In the genomic region with DNA sequence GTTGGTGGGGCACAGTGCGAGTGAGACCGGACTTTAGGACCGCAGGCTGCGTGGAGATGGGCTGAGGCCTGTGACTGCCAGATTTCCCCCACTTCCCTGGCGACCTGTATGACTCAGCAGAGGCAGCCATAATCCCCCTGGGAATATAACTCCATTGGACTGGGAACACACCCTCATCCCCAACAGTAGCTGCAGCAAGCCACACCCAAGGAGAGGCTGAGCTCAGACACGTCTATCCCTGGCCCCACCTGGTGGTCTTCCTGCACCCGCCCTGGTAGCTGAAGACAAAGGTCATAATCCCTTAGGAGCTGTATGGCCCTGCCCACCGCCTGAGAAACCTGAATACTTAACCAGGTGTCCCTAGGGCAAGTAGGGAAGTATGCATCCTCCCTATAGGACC, we compare ENCODE assay signal across 1 cellular context.
TF ChIP-seq lines count a peak whose summit lies in the region.

No MANE protein-coding gene starts in this region.

TF ChIP-seq in GM23338, 12 proteins besides CTCF, POLR2A, EP300 and RAD21 (continued from another document):
- TF ChIP-seq REST (IDR thresholded peaks at IDR 0.05; ENCODE audit: unreplicated experiment) (no peak), STAT1 (IDR thresholded peaks at IDR 0.05; ENCODE audit: unreplicated experiment) (no peak), NANOG (IDR thresholded peaks at IDR 0.05; ENCODE audit: borderline replicate concordance) (no peak), CREB1 (CRISPR knock-in tag; IDR thresholded peaks at IDR 0.05; ENCODE audit: low read depth) (no peak), ZNF331 (CRISPR knock-in tag; IDR thresholded peaks at IDR 0.05; ENCODE audit: low read depth) (no peak)
- TF ChIP-seq, protein P1, sequence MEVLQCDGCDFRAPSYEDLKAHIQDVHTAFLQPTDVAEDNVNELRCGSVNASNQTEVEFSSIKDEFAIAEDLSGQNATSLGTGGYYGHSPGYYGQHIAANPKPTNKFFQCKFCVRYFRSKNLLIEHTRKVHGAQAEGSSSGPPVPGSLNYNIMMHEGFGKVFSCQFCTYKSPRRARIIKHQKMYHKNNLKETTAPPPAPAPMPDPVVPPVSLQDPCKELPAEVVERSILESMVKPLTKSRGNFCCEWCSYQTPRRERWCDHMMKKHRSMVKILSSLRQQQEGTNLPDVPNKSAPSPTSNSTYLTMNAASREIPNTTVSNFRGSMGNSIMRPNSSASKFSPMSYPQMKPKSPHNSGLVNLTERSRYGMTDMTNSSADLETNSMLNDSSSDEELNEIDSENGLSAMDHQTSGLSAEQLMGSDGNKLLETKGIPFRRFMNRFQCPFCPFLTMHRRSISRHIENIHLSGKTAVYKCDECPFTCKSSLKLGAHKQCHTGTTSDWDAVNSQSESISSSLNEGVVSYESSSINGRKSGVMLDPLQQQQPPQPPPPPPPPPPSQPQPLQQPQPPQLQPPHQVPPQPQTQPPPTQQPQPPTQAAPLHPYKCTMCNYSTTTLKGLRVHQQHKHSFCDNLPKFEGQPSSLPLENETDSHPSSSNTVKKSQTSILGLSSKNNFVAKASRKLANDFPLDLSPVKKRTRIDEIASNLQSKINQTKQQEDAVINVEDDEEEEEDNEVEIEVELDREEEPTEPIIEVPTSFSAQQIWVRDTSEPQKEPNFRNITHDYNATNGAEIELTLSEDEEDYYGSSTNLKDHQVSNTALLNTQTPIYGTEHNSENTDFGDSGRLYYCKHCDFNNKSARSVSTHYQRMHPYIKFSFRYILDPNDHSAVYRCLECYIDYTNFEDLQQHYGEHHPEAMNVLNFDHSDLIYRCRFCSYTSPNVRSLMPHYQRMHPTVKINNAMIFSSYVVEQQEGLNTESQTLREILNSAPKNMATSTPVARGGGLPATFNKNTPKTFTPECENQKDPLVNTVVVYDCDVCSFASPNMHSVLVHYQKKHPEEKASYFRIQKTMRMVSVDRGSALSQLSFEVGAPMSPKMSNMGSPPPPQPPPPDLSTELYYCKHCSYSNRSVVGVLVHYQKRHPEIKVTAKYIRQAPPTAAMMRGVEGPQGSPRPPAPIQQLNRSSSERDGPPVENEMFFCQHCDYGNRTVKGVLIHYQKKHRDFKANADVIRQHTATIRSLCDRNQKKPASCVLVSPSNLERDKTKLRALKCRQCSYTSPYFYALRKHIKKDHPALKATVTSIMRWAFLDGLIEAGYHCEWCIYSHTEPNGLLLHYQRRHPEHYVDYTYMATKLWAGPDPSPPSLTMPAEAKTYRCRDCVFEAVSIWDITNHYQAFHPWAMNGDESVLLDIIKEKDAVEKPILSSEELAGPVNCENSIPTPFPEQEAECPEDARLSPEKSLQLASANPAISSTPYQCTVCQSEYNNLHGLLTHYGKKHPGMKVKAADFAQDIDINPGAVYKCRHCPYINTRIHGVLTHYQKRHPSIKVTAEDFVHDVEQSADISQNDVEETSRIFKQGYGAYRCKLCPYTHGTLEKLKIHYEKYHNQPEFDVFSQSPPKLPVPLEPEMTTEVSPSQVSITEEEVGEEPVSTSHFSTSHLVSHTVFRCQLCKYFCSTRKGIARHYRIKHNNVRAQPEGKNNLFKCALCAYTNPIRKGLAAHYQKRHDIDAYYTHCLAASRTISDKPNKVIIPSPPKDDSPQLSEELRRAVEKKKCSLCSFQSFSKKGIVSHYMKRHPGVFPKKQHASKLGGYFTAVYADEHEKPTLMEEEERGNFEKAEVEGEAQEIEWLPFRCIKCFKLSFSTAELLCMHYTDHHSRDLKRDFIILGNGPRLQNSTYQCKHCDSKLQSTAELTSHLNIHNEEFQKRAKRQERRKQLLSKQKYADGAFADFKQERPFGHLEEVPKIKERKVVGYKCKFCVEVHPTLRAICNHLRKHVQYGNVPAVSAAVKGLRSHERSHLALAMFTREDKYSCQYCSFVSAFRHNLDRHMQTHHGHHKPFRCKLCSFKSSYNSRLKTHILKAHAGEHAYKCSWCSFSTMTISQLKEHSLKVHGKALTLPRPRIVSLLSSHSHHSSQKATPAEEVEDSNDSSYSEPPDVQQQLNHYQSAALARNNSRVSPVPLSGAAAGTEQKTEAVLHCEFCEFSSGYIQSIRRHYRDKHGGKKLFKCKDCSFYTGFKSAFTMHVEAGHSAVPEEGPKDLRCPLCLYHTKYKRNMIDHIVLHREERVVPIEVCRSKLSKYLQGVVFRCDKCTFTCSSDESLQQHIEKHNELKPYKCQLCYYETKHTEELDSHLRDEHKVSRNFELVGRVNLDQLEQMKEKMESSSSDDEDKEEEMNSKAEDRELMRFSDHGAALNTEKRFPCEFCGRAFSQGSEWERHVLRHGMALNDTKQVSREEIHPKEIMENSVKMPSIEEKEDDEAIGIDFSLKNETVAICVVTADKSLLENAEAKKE (CRISPR knock-in tag; IDR thresholded peaks at IDR 0.05): no peak
